Comparison of ENCODE assay signal across 19 cellular contexts in the genomic region with DNA sequence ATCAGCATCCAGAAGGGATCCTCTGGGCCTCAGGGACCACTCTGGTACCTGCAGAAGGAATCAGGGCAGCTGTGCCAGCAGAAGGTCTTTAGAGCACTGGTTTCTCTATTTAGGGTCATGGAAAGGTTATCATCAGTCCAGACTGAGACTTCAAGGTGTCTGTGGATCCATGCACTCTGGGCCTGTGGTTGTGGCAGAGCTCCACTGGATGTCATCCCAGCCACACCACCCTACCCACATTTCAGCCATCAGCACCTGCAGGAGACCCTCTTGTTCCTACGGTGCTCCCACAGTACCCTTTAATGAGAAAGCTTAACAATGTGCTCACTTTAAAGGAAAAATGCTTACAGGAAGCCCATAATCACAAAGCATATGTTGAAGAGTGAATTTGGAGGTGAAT.
DNase-seq lines count a peak whose midpoint lies in the region; ATAC-seq, FAIRE-seq and TF ChIP-seq lines count a peak whose summit lies in the region.
"Had no signal": no experiment of that assay in that cellular context is flagged by ENCODE, and none has a peak within 500 bp of the region (broad histone marks: within the 10 kb centered on the region; RNA-seq: fewer than 3 reads in every experiment).

No MANE protein-coding gene starts in this region.

- ATAC-seq in GM21737 (IDR thresholded peaks at IDR 0.05; ENCODE audit: unreplicated experiment) = no peak

- no peaks in the 10 kb centered on the region for H3K9me3 ChIP-seq in BE2C
- H3K9me3 ChIP-seq: BLaER1 treated with 17β-estradiol and CSF1 and Interleukin-3, amounts not matched to agents 10 nM and 100 nM had no signal

- H3K4me1 ChIP-seq in BE2C = peaks cover 3% of the 10 kb centered on the region; the same call in 1 of the 2 replicates
- H3K4me1 ChIP-seq: BLaER1 treated with 17β-estradiol and CSF1 and Interleukin-3, amounts not matched to agents 10 nM and 100 nM had no signal

- H3K4me3 ChIP-seq in BE2C (ENCODE audit: low read depth, low read length) = no peak overlapping the region
- no peak overlapping the region for H3K4me3 ChIP-seq in Jurkat, Clone E6-1 (ENCODE audit: low read length)
- no peak overlapping the region for H3K4me3 ChIP-seq in bronchial epithelial cell (ENCODE audit: low read depth, low read length)
- H3K4me3 ChIP-seq: BLaER1 treated with 17β-estradiol and CSF1 and Interleukin-3, amounts not matched to agents 10 nM and 100 nM; GM23248 had no signal

- peak; percentile 48 for DNase-seq in BE2C
- peak; percentile 37 for DNase-seq in Jurkat, Clone E6-1 (ENCODE audit: low read depth, low spot score)
- no peak for DNase-seq in bronchial epithelial cell (ENCODE audit: low read depth)
- no peak for DNase-seq in NCI-H82 (lab: John Stamatoyannopoulos, UW)
- DNase-seq in HT-29 (ENCODE audit: low spot score) = no peak
- DNase-seq: CD4-positive, alpha-beta T cell; CD8-positive, alpha-beta memory T cell; DMS 273 treated with DMSO at 0.1 percent for 48 hours; DMS79; GF-D8; GM23248; H7; HCEC 1CT had no signal

- H3K36me3 ChIP-seq in BE2C = no peaks in the 10 kb centered on the region
- H3K36me3 ChIP-seq in bronchial epithelial cell (ENCODE audit: control insufficient read depth, insufficient read depth, low read length) = no peaks in the 10 kb centered on the region
- H3K36me3 ChIP-seq: BLaER1 treated with 17β-estradiol and CSF1 and Interleukin-3, amounts not matched to agents 10 nM and 100 nM had no signal

- H3K27me3 ChIP-seq in BE2C (no peaks in the 10 kb centered on the region), bronchial epithelial cell (ENCODE audit: control insufficient read depth, insufficient read depth, low read length) (no peaks in the 10 kb centered on the region)
- H3K27me3 ChIP-seq: BLaER1 treated with 17β-estradiol and CSF1 and Interleukin-3, amounts not matched to agents 10 nM and 100 nM had no signal

- peak; percentile 64 for FAIRE-seq in bronchial epithelial cell (lab: Jason Lieb, UNC)
- FAIRE-seq: A204.1, D721Med, GM12891, GM18507 had no signal

- no peak for TF ChIP-seq CTCF in BE2C (IDR thresholded peaks at IDR 0.05; ENCODE audit: low read depth, low read length)
- no peak for TF ChIP-seq CTCF in bronchial epithelial cell (IDR thresholded peaks at IDR 0.05; ENCODE audit: insufficient read depth, low read length, severe bottlenecking)

Comparison
In these comparisons a context has a peak if more than half of its experiments do, and no peak if none do; other contexts are left out.
1. DNase-seq: peak in BE2C (single experiment) and Jurkat, Clone E6-1 (single experiment); none in bronchial epithelial cell (single experiment), NCI-H82 (single experiment) and HT-29 (single experiment).